Comparison of ENCODE assay signal across 22 cellular contexts in genomic region chr10:122124808-122125207, GRCh38.
DNase-seq lines count a peak whose midpoint lies in the region; ATAC-seq, FAIRE-seq and TF ChIP-seq lines count a peak whose summit lies in the region.
"Had no signal": no experiment of that assay in that cellular context is flagged by ENCODE, and none has a peak within 500 bp of the region (broad histone marks: within the 10 kb centered on the region; RNA-seq: fewer than 3 reads in every experiment).

No MANE protein-coding gene starts in this region.

- H3K4me1 ChIP-seq in right atrium auricular region (peaks cover 0 to 67% of the 10 kb centered on the region in 2 donors), H1 (replicated peaks in 1 of 4; ENCODE audit: control insufficient read depth in 3 of 4, insufficient read depth in 4 of 4, low read length in 3 of 4) (peaks cover 4 to 16% (median 10%) of the 10 kb centered on the region in 4 experiments; a peak in 6 of 7 replicates), gastrocnemius medialis (peaks cover 31 to 44% of the 10 kb centered on the region in 2 donors)

- TF ChIP-seq CTCF in right atrium auricular region (IDR thresholded peaks at IDR 0.05): no peak
- TF ChIP-seq CTCF in H1 (IDR thresholded peaks at IDR 0.05; ENCODE audit: control extremely low read depth in 1 of 3, insufficient read depth in 1 of 3, low read depth in 1 of 3, low read length in 3 of 3): no peak
- no peak for TF ChIP-seq CTCF in gastrocnemius medialis (IDR thresholded peaks at IDR 0.05 in 4 of 5, conservative IDR thresholded peaks at IDR 0.05 in 1 of 5)
- no peak for TF ChIP-seq CTCF in progenitor cell of endocrine pancreas (IDR thresholded peaks at IDR 0.05; ENCODE audit: unreplicated experiment)

- H3K4ac ChIP-seq in H1 (replicated peaks; ENCODE audit: insufficient read length, low read depth, low read length): peak overlapping the region; percentile 44

- no peaks in the 10 kb centered on the region for H3K9me3 ChIP-seq in right atrium auricular region
- H3K9me3 ChIP-seq in H1 (ENCODE audit: insufficient read depth in 2 of 2, low read depth in 1 of 2, low read length in 1 of 2): no peaks in the 10 kb centered on the region
- H3K9me3 ChIP-seq in gastrocnemius medialis: no peaks in the 10 kb centered on the region
- H3K9me3 ChIP-seq: SJCRH30 had no signal

- H2BK5ac ChIP-seq in H1 (ENCODE audit: low read depth, low read length): no peak overlapping the region

- no peak overlapping the region for H2BK120ac ChIP-seq in H1 (replicated peaks; ENCODE audit: low read depth, low read length)

- ATAC-seq in Right ventricle myocardium superior (ENCODE audit: poor library complexity) (no peak), gastrocnemius medialis (no peak)
- ATAC-seq in stimulated activated memory B cell treated with anti-CD40 and anti-IgM and Interleukin-4, amounts not matched to agents 10 μg/mL and 1 μg/mL and 100 μg/mL, for 72 hours: no peak
- ATAC-seq: HCT116, Panc1, SK-N-SH treated with all-trans-retinoic acid at 6 μM for 48 hours had no signal

- peaks cover 3 to 6% of the 10 kb centered on the region in 2 experiments for H4K20me1 ChIP-seq in H1 (replicated peaks in 1 of 2; ENCODE audit: control insufficient read depth in 1 of 2, insufficient read depth in 2 of 2, low read length in 2 of 2)

- H3K56ac ChIP-seq in H1 (replicated peaks; ENCODE audit: insufficient read length, low read depth, low read length): no peak overlapping the region

- H3K4me2 ChIP-seq in H1 (ENCODE audit: insufficient read depth in 1 of 2, low read depth in 2 of 2, low read length in 2 of 2): peak overlapping the region in 1 of 2 experiments; percentile 28; a peak in 3 of 4 replicates
- H3K4me2 ChIP-seq: KMS-11 had no signal

- H3K79me1 ChIP-seq in H1 (ENCODE audit: low read depth, low read length): peaks cover 5% of the 10 kb centered on the region

- peaks cover 13% of the 10 kb centered on the region for H3K36me3 ChIP-seq in right atrium auricular region
- no peaks in the 10 kb centered on the region for H3K36me3 ChIP-seq in H1 (ENCODE audit: control insufficient read depth in 2 of 4, insufficient read depth in 4 of 4, low read length in 3 of 4)
- no peaks in the 10 kb centered on the region for H3K36me3 ChIP-seq in gastrocnemius medialis
- H3K36me3 ChIP-seq: SJCRH30 had no signal

- no peak overlapping the region for H3K27ac Mint-ChIP-seq in progenitor cell of endocrine pancreas
- H3K27ac Mint-ChIP-seq in stimulated activated memory B cell treated with anti-CD40 and anti-IgM and Interleukin-4, amounts not matched to agents 10 μg/mL and 1 μg/mL and 100 μg/mL, for 72 hours: no peak overlapping the region
- H3K27ac Mint-ChIP-seq: CD4-positive, CD25-positive, alpha-beta regulatory T cell; IgD-negative memory B cell had no signal

- no peak overlapping the region for H3K4me3 Mint-ChIP-seq in progenitor cell of endocrine pancreas (ENCODE audit: low read depth)
- no peak overlapping the region for H3K4me3 Mint-ChIP-seq in stimulated activated memory B cell treated with anti-CD40 and anti-IgM and Interleukin-4, amounts not matched to agents 10 μg/mL and 1 μg/mL and 100 μg/mL, for 72 hours
- H3K4me3 Mint-ChIP-seq: CD4-positive, CD25-positive, alpha-beta regulatory T cell; IgD-negative memory B cell had no signal

- H3K4me3 ChIP-seq in right atrium auricular region (no peak overlapping the region), H1 (ENCODE audit: extremely low read depth in 1 of 4, insufficient read depth in 2 of 4, low read depth in 3 of 4, low read length in 4 of 4) (no peak overlapping the region), gastrocnemius medialis (no peak overlapping the region)
- H3K4me3 ChIP-seq: SJCRH30 had no signal

- no peak overlapping the region for H2BK12ac ChIP-seq in H1 (ENCODE audit: low read depth, low read length)

- H4K8ac ChIP-seq in H1 (ENCODE audit: extremely low read depth, insufficient read depth, low read length): no peak overlapping the region

- CTCF ChIA-PET in H1 (lab: Charles Lee; ENCODE audit: partially characterized antibody): interaction anchor here (0.8 to 3.6 kb wide), 4 partner anchors 16 to 95 kb away, joined by 3 to 17 read pairs (median 4); no protein-coding TSS in a partner anchor

- no peak overlapping the region for H4K91ac ChIP-seq in H1 (replicated peaks; ENCODE audit: insufficient read length, low read length)

- no peak for FAIRE-seq in H1 (lab: Jason Lieb, UNC)
- FAIRE-seq: D721Med, GM18507 had no signal

- H3K36me3 Mint-ChIP-seq in progenitor cell of endocrine pancreas (ENCODE audit: insufficient read depth): peaks cover 2% of the 10 kb centered on the region
- no peaks in the 10 kb centered on the region for H3K36me3 Mint-ChIP-seq in stimulated activated memory B cell treated with anti-CD40 and anti-IgM and Interleukin-4, amounts not matched to agents 10 μg/mL and 1 μg/mL and 100 μg/mL, for 72 hours
- H3K36me3 Mint-ChIP-seq: CD4-positive, CD25-positive, alpha-beta regulatory T cell; IgD-negative memory B cell had no signal

- H3K27ac ChIP-seq in right atrium auricular region (peak overlapping the region; percentile 38 to 75), H1 (ENCODE audit: low read depth, low read length) (no peak overlapping the region), gastrocnemius medialis (peak overlapping the region; percentile 13 to 96 (median 32))
- H3K27ac ChIP-seq: KMS-11, SJCRH30 had no signal

- H2AK5ac ChIP-seq in H1 (ENCODE audit: low read depth, low read length): no peak overlapping the region

- no peak overlapping the region for H3K18ac ChIP-seq in H1 (ENCODE audit: extremely low read depth, low read length)

- H3K9ac ChIP-seq in H1 (replicated peaks in 1 of 4; ENCODE audit: extremely low read depth in 1 of 4, low read depth in 3 of 4, low read length in 3 of 4): peak overlapping the region in 1 of 4 experiments; percentile 57; a peak in 1 of 7 replicates
- H3K9ac ChIP-seq: KMS-11 had no signal

- H3K14ac ChIP-seq in H1 (ENCODE audit: insufficient read length): no peak overlapping the region

- H3K27me3 Mint-ChIP-seq in progenitor cell of endocrine pancreas: no peaks in the 10 kb centered on the region
- peaks cover 21% of the 10 kb centered on the region for H3K27me3 Mint-ChIP-seq in stimulated activated memory B cell treated with anti-CD40 and anti-IgM and Interleukin-4, amounts not matched to agents 10 μg/mL and 1 μg/mL and 100 μg/mL, for 72 hours
- H3K27me3 Mint-ChIP-seq: CD4-positive, CD25-positive, alpha-beta regulatory T cell had no signal

- H4K5ac ChIP-seq in H1 (ENCODE audit: insufficient read length, low read depth, low read length): peak overlapping the region; percentile 18

- POLR2A ChIA-PET in H1 (lab: Charles Lee; ENCODE audit: partially characterized antibody): interaction anchor here (1.2 to 3.0 kb wide), 2 partner anchors 11 to 12 kb away, joined by 3 to 22 read pairs; no protein-coding TSS in a partner anchor

- intact Hi-C loops in Right ventricle myocardium superior (cut with DNase I) (no loop called here), gastrocnemius medialis (cut with DNase I; ENCODE audit: low total_unique reads) (no loop called here)

- TF ChIP-seq RAD21 in H1 (IDR thresholded peaks at IDR 0.05 in 1 of 2, conservative IDR thresholded peaks at IDR 0.05 in 1 of 2; ENCODE audit: low read depth in 2 of 2, low read length in 2 of 2): no peak

- peaks cover 0 to 23% of the 10 kb centered on the region in 2 experiments; a peak in 2 of 4 replicates for H3K79me2 ChIP-seq in H1 (ENCODE audit: control insufficient read depth in 1 of 2, insufficient read depth in 2 of 2, low read length in 2 of 2)

- no peaks in the 10 kb centered on the region for H3K9me3 Mint-ChIP-seq in progenitor cell of endocrine pancreas (ENCODE audit: low read depth)
- H3K9me3 Mint-ChIP-seq in stimulated activated memory B cell treated with anti-CD40 and anti-IgM and Interleukin-4, amounts not matched to agents 10 μg/mL and 1 μg/mL and 100 μg/mL, for 72 hours: peaks cover 3% of the 10 kb centered on the region
- H3K9me3 Mint-ChIP-seq: CD4-positive, CD25-positive, alpha-beta regulatory T cell; IgD-negative memory B cell had no signal

- no peak for TF ChIP-seq EP300 in H1 (IDR thresholded peaks at IDR 0.05; ENCODE audit: borderline replicate concordance in 1 of 2, low read depth in 2 of 2, low read length in 2 of 2)

- no peak overlapping the region for H3K23ac ChIP-seq in H1 (ENCODE audit: insufficient read length)

- no peak overlapping the region for H2BK20ac ChIP-seq in H1 (ENCODE audit: low read length)

- in situ Hi-C loops in gastrocnemius medialis (cut with MboI; ENCODE audit: low sequenced_read_pairs in 4 of 4): no loop called here

- no peak overlapping the region for H2BK15ac ChIP-seq in H1 (ENCODE audit: low read length)

- DNase-seq in right atrium auricular region (ENCODE audit: low spot score): no peak
- no peak for DNase-seq in Right ventricle myocardium superior
- no peak for DNase-seq in H1 (ENCODE audit: low read depth in 1 of 2, low spot score in 2 of 2)
- no peak for DNase-seq in gastrocnemius medialis
- no peak for DNase-seq in NCI-H1694 (lab: John Stamatoyannopoulos, UW)
- no peak for DNase-seq in progenitor cell of endocrine pancreas (ENCODE audit: low spot score, unreplicated experiment)
- DNase-seq: 8988T; CD4-positive, CD25-positive, alpha-beta regulatory T cell; MM.1S; NCI-H2029 treated with DMSO at 0.1 percent for 48 hours; NCI-H226; NCI-H510A; NCI-H69; SJCRH30 had no signal

- 51% methylated on average over 7 of the region's 7 CpGs; no CpG with 5 or more reads in 1 of the 2 experiments for WGBS in H1 (ENCODE audit: extremely low coverage in 1 of 2, insufficient coverage in 1 of 2, insufficient read length in 1 of 2, insufficient replicate concordance in 2 of 2, low coverage in 1 of 2, low lambda C conversion rate in 2 of 2, missing lambda C conversion rate in 1 of 2), 2 experiments

- H3K4me1 Mint-ChIP-seq in progenitor cell of endocrine pancreas (ENCODE audit: low read depth): peaks cover 2% of the 10 kb centered on the region
- no peaks in the 10 kb centered on the region for H3K4me1 Mint-ChIP-seq in stimulated activated memory B cell treated with anti-CD40 and anti-IgM and Interleukin-4, amounts not matched to agents 10 μg/mL and 1 μg/mL and 100 μg/mL, for 72 hours
- H3K4me1 Mint-ChIP-seq: CD4-positive, CD25-positive, alpha-beta regulatory T cell had no signal

- TF ChIP-seq POLR2A in H1 (IDR thresholded peaks at IDR 0.05; ENCODE audit: control extremely low read depth in 1 of 2, low read depth in 2 of 2, low read length in 2 of 2): no peak
- TF ChIP-seq POLR2A in gastrocnemius medialis (IDR thresholded peaks at IDR 0.05): no peak

- H3K23me2 ChIP-seq in H1 (ENCODE audit: low read depth, low read length): no peaks in the 10 kb centered on the region

- H3K27me3 ChIP-seq in right atrium auricular region (no peaks in the 10 kb centered on the region), H1 (replicated peaks in 1 of 4; ENCODE audit: control insufficient read depth in 3 of 4, extremely low read depth in 1 of 4, insufficient read depth in 3 of 4, low read length in 3 of 4) (no peaks in the 10 kb centered on the region), gastrocnemius medialis (no peaks in the 10 kb centered on the region)
- H3K27me3 ChIP-seq: SJCRH30 had no signal

- no peak overlapping the region for H2AFZ ChIP-seq in H1 (ENCODE audit: low read length)

TF ChIP-seq in H1, 55 proteins besides CTCF, POLR2A, EP300 and RAD21 (continues in another document):
- no peak for TF ChIP-seq JUND (IDR thresholded peaks at IDR 0.05; ENCODE audit: low read length)
- no peak for TF ChIP-seq EGR1 (IDR thresholded peaks at IDR 0.05; ENCODE audit: borderline replicate concordance, low read depth, low read length)
- TF ChIP-seq HDAC6 (IDR thresholded peaks at IDR 0.05; ENCODE audit: low read depth, low read length): no peak
